Comparison of ENCODE assay signal across 8 cellular contexts in genomic region chrX:154980330-154981115, GRCh38. TPM values are rescaled to one million over a fixed set of nuclear protein-coding genes. Genes with fewer than 3 reads are reported as not detected.
DNase-seq lines count a peak whose midpoint lies in the region; ATAC-seq, FAIRE-seq and TF ChIP-seq lines count a peak whose summit lies in the region.

No MANE protein-coding gene starts in this region.

- no peak overlapping the region for H3K27ac ChIP-seq in neuronal stem cell (replicated peaks; ENCODE audit: low read length)

- no peaks in the 10 kb centered on the region for H3K36me3 ChIP-seq in neuronal stem cell (replicated peaks in 1 of 2; ENCODE audit: control insufficient read depth in 2 of 2, insufficient read depth in 2 of 2, low read length in 2 of 2)

- H2BK5ac ChIP-seq in neuronal stem cell (ENCODE audit: low read length) = no peak overlapping the region

- H3K18ac ChIP-seq in neuronal stem cell (ENCODE audit: low read length) = no peak overlapping the region

- H3K4me3 ChIP-seq in fibroblast of mammary gland (ENCODE audit: control insufficient read depth, low read depth, low read length) (peak overlapping the region; percentile 47), neuronal stem cell (ENCODE audit: low read length in 2 of 2) (no peak overlapping the region)

- H3K79me1 ChIP-seq in neuronal stem cell (ENCODE audit: low read depth, low read length) = no peaks in the 10 kb centered on the region

- H3K27me3 Mint-ChIP-seq in activated T-cell treated with anti-CD3 and anti-CD28 coated beads, Interleukin-2, amount 50 U/mL, for 24 hours = peaks cover 27% of the 10 kb centered on the region

- FAIRE-seq in D721Med (lab: Jason Lieb, UNC) = no peak

- no CpG with 5 or more reads among the region's 11 CpGs for WGBS in neuronal stem cell (ENCODE audit: extremely low coverage in 2 of 2, insufficient read length in 2 of 2, insufficient replicate concordance in 1 of 2), 2 donors

- ATAC-seq in GM21360 (IDR thresholded peaks at IDR 0.05; ENCODE audit: unreplicated experiment) = peak; percentile 95

- peak overlapping the region; percentile 82 for H3K27ac Mint-ChIP-seq in activated T-cell treated with anti-CD3 and anti-CD28 coated beads, Interleukin-2, amount 50 U/mL, for 24 hours

- H3K9me3 Mint-ChIP-seq in activated T-cell treated with anti-CD3 and anti-CD28 coated beads, Interleukin-2, amount 50 U/mL, for 24 hours = no peaks in the 10 kb centered on the region

- no peaks in the 10 kb centered on the region for H3K9me3 ChIP-seq in neuronal stem cell (replicated peaks in 1 of 2; ENCODE audit: control insufficient read depth in 2 of 2, insufficient read depth in 1 of 2, low read depth in 1 of 2, low read length in 2 of 2)

- no peak overlapping the region for H2AK5ac ChIP-seq in neuronal stem cell (ENCODE audit: low read depth, low read length)

- no peak overlapping the region for H4K8ac ChIP-seq in neuronal stem cell (ENCODE audit: low read depth, low read length)

- peak overlapping the region; percentile 77 for H2AFZ ChIP-seq in neuronal stem cell (ENCODE audit: low read length)

- H3K36me3 Mint-ChIP-seq in activated T-cell treated with anti-CD3 and anti-CD28 coated beads, Interleukin-2, amount 50 U/mL, for 24 hours (ENCODE audit: low read depth) = no peaks in the 10 kb centered on the region

- H4K91ac ChIP-seq in neuronal stem cell (ENCODE audit: low read depth, low read length, poor library complexity) = no peak overlapping the region

- H2BK120ac ChIP-seq in neuronal stem cell (ENCODE audit: low read depth, low read length) = no peak overlapping the region

- DNase-seq in D721Med (ENCODE audit: insufficient read length, low spot score) (peak; percentile 13), HT1080 (ENCODE audit: low read depth) (peak; percentile 68), OCI-M1 (lab: John Stamatoyannopoulos, UW) (peak; percentile 91), fibroblast of mammary gland (ENCODE audit: low read depth) (peak; percentile 66), neuronal stem cell (ENCODE audit: low spot score) (peak; percentile 41), stromal cell of bone marrow (ENCODE audit: low read depth) (peak; percentile 48)
- DNase-seq in activated T-cell treated with anti-CD3 and anti-CD28 coated beads, Interleukin-2, amount 50 U/mL, for 24 hours = peak; percentile 81

- no peak overlapping the region for H2BK12ac ChIP-seq in neuronal stem cell (ENCODE audit: low read length)

- no peak overlapping the region for H2BK15ac ChIP-seq in neuronal stem cell (ENCODE audit: low read length)

- TF ChIP-seq CTCF in D721Med (IDR thresholded peaks at IDR 0.05; ENCODE audit: insufficient read depth, missing control alignments) (peak; percentile 65), fibroblast of mammary gland (conservative IDR thresholded peaks at IDR 0.05; ENCODE audit: control insufficient read depth, insufficient read depth, low read depth, low read length) (peak; percentile 56)

- H3K27me3 ChIP-seq in neuronal stem cell (ENCODE audit: control insufficient read depth in 3 of 3, insufficient read depth in 3 of 3, low read depth in 1 of 3, low read length in 3 of 3) = no peaks in the 10 kb centered on the region

- H3K4me1 ChIP-seq in neuronal stem cell (ENCODE audit: control insufficient read depth in 2 of 2, insufficient read depth in 1 of 2, low read depth in 1 of 2, low read length in 2 of 2) = no peaks in the 10 kb centered on the region

- H3K4me2 ChIP-seq in neuronal stem cell (ENCODE audit: insufficient read depth, low read length, poor library complexity, severe bottlenecking) = no peak overlapping the region

- no peak overlapping the region for H3K23ac ChIP-seq in neuronal stem cell (ENCODE audit: low read depth, low read length, poor library complexity)

- peaks cover 10% of the 10 kb centered on the region for H3K4me1 Mint-ChIP-seq in activated T-cell treated with anti-CD3 and anti-CD28 coated beads, Interleukin-2, amount 50 U/mL, for 24 hours (ENCODE audit: low read depth)

- peak overlapping the region; percentile 77 for H3K4me3 Mint-ChIP-seq in activated T-cell treated with anti-CD3 and anti-CD28 coated beads, Interleukin-2, amount 50 U/mL, for 24 hours

- no peak overlapping the region for H3K9ac ChIP-seq in neuronal stem cell (ENCODE audit: low read depth, low read length, poor library complexity)

- no peak overlapping the region for H3K4ac ChIP-seq in neuronal stem cell (ENCODE audit: low read length)

- no peak overlapping the region for H3K14ac ChIP-seq in neuronal stem cell (ENCODE audit: low read length)

RNA-seq across cellular contexts. Expression of gene F8, which starts 42.0 kb away (rescaled TPM):
- 0.33 and 0.69 TPM in 2 replicates for total RNA-seq in HT1080 (2014; rRNA removed; shearing (Covaris generic))
- 2.5 TPM in 2 replicates for polyA plus RNA-seq in HT1080 (2015; cell fraction: cytosol; rRNA removed)
- 0.90 and 1.8 TPM in 2 replicates for polyA plus RNA-seq in HT1080 (2015; cell fraction: nucleus; rRNA removed)
- 1.4 TPM for polyA plus RNA-seq in neuronal stem cell (2013, experiment 1 of 2)
- polyA plus RNA-seq in neuronal stem cell (2013, experiment 2 of 2) = 1.6 TPM

RNA-seq across cellular contexts. Expression of gene FUNDC2, which starts 46.1 kb away (rescaled TPM):
- 44.9 and 46.5 TPM in 2 replicates for total RNA-seq in HT1080 (2014; rRNA removed; shearing (Covaris generic))
- 37.1 and 43.5 TPM in 2 replicates for polyA plus RNA-seq in HT1080 (2015; cell fraction: cytosol; rRNA removed)
- polyA plus RNA-seq in HT1080 (2015; cell fraction: nucleus; rRNA removed) = 20.4 and 23.8 TPM in 2 replicates
- polyA plus RNA-seq in neuronal stem cell (2013, experiment 1 of 2) = 85.6 TPM
- polyA plus RNA-seq in neuronal stem cell (2013, experiment 2 of 2) = 77.9 TPM

Comparison
In these comparisons a context has a peak if more than half of its experiments do, and no peak if none do; other contexts are left out.
1. DNase-seq: peak in every context shown above with its lines; median percentile 91 in OCI-M1; 81 in activated T-cell treated with anti-CD3 and anti-CD28 coated beads, Interleukin-2, amount 50 U/mL, for 24 hours; 68 in HT1080; 66 in fibroblast of mammary gland; 48 in stromal cell of bone marrow; 41 in neuronal stem cell; 13 in D721Med.